1 cellular context compared by ENCODE assay signal in the genomic region with DNA sequence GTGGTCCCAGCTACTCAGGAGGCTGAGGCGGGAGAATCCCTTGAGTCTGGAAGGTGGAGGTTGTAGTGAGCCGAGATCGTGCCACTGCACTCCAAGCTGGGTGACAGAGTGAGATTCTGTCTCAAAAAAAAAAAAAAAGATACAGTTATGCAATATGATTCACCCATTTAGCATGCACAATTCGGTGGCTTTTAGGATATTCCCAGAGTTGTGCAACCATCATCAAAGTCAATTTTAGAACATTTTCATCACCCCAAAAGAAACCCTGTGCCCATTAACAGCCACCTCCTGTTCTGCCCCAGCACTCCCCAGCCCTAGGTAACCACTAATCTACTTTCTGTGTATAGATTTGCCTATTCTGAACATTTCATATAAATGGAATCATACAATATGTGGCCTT.
TF ChIP-seq lines count a peak whose summit lies in the region.

No MANE protein-coding gene starts in this region.

TF ChIP-seq in IMR-90, 13 proteins besides CTCF, POLR2A, EP300 and RAD21:
- TF ChIP-seq FOS (IDR thresholded peaks at IDR 0.05; ENCODE audit: low read depth, low read length) = peak; percentile 32; the same call in 1 of the 2 replicates
- TF ChIP-seq, protein P1, sequence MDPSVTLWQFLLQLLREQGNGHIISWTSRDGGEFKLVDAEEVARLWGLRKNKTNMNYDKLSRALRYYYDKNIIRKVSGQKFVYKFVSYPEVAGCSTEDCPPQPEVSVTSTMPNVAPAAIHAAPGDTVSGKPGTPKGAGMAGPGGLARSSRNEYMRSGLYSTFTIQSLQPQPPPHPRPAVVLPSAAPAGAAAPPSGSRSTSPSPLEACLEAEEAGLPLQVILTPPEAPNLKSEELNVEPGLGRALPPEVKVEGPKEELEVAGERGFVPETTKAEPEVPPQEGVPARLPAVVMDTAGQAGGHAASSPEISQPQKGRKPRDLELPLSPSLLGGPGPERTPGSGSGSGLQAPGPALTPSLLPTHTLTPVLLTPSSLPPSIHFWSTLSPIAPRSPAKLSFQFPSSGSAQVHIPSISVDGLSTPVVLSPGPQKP (IDR thresholded peaks at IDR 0.05; ENCODE audit: borderline replicate concordance, low read depth, low read length) = no peak
- TF ChIP-seq CEBPB (IDR thresholded peaks at IDR 0.05; ENCODE audit: low read depth, low read length) = peak; percentile 95
- TF ChIP-seq MAFK (IDR thresholded peaks at IDR 0.05; ENCODE audit: low read depth, low read length) = no peak
- no peak for TF ChIP-seq NFE2L2 (IDR thresholded peaks at IDR 0.05; ENCODE audit: low read depth, low read length)
